ENCODE assay signal across 24 cellular contexts in genomic region chr4:142334931-142335330, GRCh38.
"Had no signal": no experiment of that assay in that cellular context is flagged by ENCODE, and none has a peak within 500 bp of the region (broad histone marks: within the 10 kb centered on the region; RNA-seq: fewer than 3 reads in every experiment).

No MANE protein-coding gene starts in this region.

- H3K27ac Mint-ChIP-seq: activated naive CD4-positive, alpha-beta T cell treated with anti-CD3 and anti-CD28 coated beads, Interleukin-2, amount 50 U/mL, for 24 hours; activated naive CD8-positive, alpha-beta T cell treated with anti-CD3 and anti-CD28 coated beads, Interleukin-2, amount 50 U/mL, for 24 hours; activated T-helper 17 cell treated with anti-CD3 and anti-CD28 coated beads, Interleukin-2, amount 50 U/mL, for 72 hours; naive B cell; nephron progenitor cell had no signal

- ATAC-seq: activated naive CD8-positive, alpha-beta T cell treated with anti-CD3 and anti-CD28 coated beads, Interleukin-2, amount 50 U/mL, for 24 hours; activated T-helper 17 cell treated with anti-CD3 and anti-CD28 coated beads, Interleukin-2, amount 50 U/mL, for 72 hours; gastroesophageal sphincter; mucosa of descending colon had no signal

- H3K36me3 Mint-ChIP-seq: naive B cell had no signal

- H3K9me3 Mint-ChIP-seq: activated naive CD4-positive, alpha-beta T cell treated with anti-CD3 and anti-CD28 coated beads, Interleukin-2, amount 50 U/mL, for 24 hours; activated naive CD8-positive, alpha-beta T cell treated with anti-CD3 and anti-CD28 coated beads, Interleukin-2, amount 50 U/mL, for 24 hours; activated T-helper 17 cell treated with anti-CD3 and anti-CD28 coated beads, Interleukin-2, amount 50 U/mL, for 72 hours; central memory CD8-positive, alpha-beta T cell had no signal

- DNase-seq: activated CD4-positive, alpha-beta T cell treated with anti-CD3 and anti-CD28 coated beads for 4 hours; activated CD4-positive, alpha-beta T cell treated with anti-CD3 and anti-CD28 coated beads, Interleukin-2, amount 50 U/mL, for 48 hours; activated CD4-positive, CD25-positive, alpha-beta regulatory T cell; activated CD8-positive, alpha-beta memory T cell treated with anti-CD3 and anti-CD28 coated beads for 24 hours; activated naive CD8-positive, alpha-beta T cell treated with anti-CD3 and anti-CD28 coated beads, Interleukin-2, amount 50 U/mL, for 24 hours; amygdala; dermis blood vessel endothelial cell; effector CD4-positive, alpha-beta T cell; esophagus squamous epithelium; head of caudate nucleus; mucosa of descending colon; naive B cell; nephron progenitor cell; sigmoid colon; stimulated activated CD4-positive, alpha-beta T cell treated with anti-CD3 and anti-CD28 coated beads, Interleukin-15, amount 100 ng/mL, for 24 hours; stimulated activated CD4-positive, alpha-beta T cell treated with anti-CD3 and anti-CD28 coated beads, Interleukin-2, amount 100 ng/mL, for 24 hours; stimulated activated naive CD4-positive, alpha-beta T cell; T-helper 1 cell had no signal

- FAIRE-seq: bronchial epithelial cell, colon had no signal

- H3K27me3 Mint-ChIP-seq: activated naive CD4-positive, alpha-beta T cell treated with anti-CD3 and anti-CD28 coated beads, Interleukin-2, amount 50 U/mL, for 24 hours; activated naive CD8-positive, alpha-beta T cell treated with anti-CD3 and anti-CD28 coated beads, Interleukin-2, amount 50 U/mL, for 24 hours; activated T-helper 17 cell treated with anti-CD3 and anti-CD28 coated beads, Interleukin-2, amount 50 U/mL, for 72 hours; central memory CD8-positive, alpha-beta T cell; naive B cell had no signal

- H3K4me3 Mint-ChIP-seq: activated naive CD4-positive, alpha-beta T cell treated with anti-CD3 and anti-CD28 coated beads, Interleukin-2, amount 50 U/mL, for 24 hours; activated naive CD8-positive, alpha-beta T cell treated with anti-CD3 and anti-CD28 coated beads, Interleukin-2, amount 50 U/mL, for 24 hours; central memory CD8-positive, alpha-beta T cell; naive B cell; nephron progenitor cell had no signal

- H3K4me1 Mint-ChIP-seq: naive B cell, nephron progenitor cell had no signal
